1 cellular context compared by ENCODE assay signal in genomic region chr1:219661464-219662092, GRCh38.
TF ChIP-seq lines count a peak whose summit lies in the region.

No MANE protein-coding gene starts in this region.

TF ChIP-seq in GM23338, 12 proteins besides CTCF, POLR2A, EP300 and RAD21 (continued from another document):
- TF ChIP-seq CREB1 (CRISPR knock-in tag; IDR thresholded peaks at IDR 0.05; ENCODE audit: low read depth) (no peak), EZH2 (IDR thresholded peaks at IDR 0.05; ENCODE audit: low read depth, unreplicated experiment) (no peak), POLR2AphosphoS5 (IDR thresholded peaks at IDR 0.05; ENCODE audit: low read depth) (no peak), REST (IDR thresholded peaks at IDR 0.05; ENCODE audit: unreplicated experiment) (no peak)
- TF ChIP-seq, protein P1, sequence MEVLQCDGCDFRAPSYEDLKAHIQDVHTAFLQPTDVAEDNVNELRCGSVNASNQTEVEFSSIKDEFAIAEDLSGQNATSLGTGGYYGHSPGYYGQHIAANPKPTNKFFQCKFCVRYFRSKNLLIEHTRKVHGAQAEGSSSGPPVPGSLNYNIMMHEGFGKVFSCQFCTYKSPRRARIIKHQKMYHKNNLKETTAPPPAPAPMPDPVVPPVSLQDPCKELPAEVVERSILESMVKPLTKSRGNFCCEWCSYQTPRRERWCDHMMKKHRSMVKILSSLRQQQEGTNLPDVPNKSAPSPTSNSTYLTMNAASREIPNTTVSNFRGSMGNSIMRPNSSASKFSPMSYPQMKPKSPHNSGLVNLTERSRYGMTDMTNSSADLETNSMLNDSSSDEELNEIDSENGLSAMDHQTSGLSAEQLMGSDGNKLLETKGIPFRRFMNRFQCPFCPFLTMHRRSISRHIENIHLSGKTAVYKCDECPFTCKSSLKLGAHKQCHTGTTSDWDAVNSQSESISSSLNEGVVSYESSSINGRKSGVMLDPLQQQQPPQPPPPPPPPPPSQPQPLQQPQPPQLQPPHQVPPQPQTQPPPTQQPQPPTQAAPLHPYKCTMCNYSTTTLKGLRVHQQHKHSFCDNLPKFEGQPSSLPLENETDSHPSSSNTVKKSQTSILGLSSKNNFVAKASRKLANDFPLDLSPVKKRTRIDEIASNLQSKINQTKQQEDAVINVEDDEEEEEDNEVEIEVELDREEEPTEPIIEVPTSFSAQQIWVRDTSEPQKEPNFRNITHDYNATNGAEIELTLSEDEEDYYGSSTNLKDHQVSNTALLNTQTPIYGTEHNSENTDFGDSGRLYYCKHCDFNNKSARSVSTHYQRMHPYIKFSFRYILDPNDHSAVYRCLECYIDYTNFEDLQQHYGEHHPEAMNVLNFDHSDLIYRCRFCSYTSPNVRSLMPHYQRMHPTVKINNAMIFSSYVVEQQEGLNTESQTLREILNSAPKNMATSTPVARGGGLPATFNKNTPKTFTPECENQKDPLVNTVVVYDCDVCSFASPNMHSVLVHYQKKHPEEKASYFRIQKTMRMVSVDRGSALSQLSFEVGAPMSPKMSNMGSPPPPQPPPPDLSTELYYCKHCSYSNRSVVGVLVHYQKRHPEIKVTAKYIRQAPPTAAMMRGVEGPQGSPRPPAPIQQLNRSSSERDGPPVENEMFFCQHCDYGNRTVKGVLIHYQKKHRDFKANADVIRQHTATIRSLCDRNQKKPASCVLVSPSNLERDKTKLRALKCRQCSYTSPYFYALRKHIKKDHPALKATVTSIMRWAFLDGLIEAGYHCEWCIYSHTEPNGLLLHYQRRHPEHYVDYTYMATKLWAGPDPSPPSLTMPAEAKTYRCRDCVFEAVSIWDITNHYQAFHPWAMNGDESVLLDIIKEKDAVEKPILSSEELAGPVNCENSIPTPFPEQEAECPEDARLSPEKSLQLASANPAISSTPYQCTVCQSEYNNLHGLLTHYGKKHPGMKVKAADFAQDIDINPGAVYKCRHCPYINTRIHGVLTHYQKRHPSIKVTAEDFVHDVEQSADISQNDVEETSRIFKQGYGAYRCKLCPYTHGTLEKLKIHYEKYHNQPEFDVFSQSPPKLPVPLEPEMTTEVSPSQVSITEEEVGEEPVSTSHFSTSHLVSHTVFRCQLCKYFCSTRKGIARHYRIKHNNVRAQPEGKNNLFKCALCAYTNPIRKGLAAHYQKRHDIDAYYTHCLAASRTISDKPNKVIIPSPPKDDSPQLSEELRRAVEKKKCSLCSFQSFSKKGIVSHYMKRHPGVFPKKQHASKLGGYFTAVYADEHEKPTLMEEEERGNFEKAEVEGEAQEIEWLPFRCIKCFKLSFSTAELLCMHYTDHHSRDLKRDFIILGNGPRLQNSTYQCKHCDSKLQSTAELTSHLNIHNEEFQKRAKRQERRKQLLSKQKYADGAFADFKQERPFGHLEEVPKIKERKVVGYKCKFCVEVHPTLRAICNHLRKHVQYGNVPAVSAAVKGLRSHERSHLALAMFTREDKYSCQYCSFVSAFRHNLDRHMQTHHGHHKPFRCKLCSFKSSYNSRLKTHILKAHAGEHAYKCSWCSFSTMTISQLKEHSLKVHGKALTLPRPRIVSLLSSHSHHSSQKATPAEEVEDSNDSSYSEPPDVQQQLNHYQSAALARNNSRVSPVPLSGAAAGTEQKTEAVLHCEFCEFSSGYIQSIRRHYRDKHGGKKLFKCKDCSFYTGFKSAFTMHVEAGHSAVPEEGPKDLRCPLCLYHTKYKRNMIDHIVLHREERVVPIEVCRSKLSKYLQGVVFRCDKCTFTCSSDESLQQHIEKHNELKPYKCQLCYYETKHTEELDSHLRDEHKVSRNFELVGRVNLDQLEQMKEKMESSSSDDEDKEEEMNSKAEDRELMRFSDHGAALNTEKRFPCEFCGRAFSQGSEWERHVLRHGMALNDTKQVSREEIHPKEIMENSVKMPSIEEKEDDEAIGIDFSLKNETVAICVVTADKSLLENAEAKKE (CRISPR knock-in tag; IDR thresholded peaks at IDR 0.05) = no peak
TF ChIP-seq in GM23338: peak in this region for 0.
